16 cellular contexts compared by ENCODE assay signal in genomic region chr7:149721084-149721601, GRCh38. TPM values are rescaled to one million over a fixed set of nuclear protein-coding genes. Genes with fewer than 3 reads are reported as not detected.
DNase-seq lines count a peak whose midpoint lies in the region; ATAC-seq and TF ChIP-seq lines count a peak whose summit lies in the region.
"Had no signal": no experiment of that assay in that cellular context is flagged by ENCODE, and none has a peak within 500 bp of the region (broad histone marks: within the 10 kb centered on the region; RNA-seq: fewer than 3 reads in every experiment).

No MANE protein-coding gene starts in this region.

- no peak overlapping the region for H3K4me3 Mint-ChIP-seq in Calu3 (ENCODE audit: low read depth, unreplicated experiment)
- H3K4me3 Mint-ChIP-seq: activated naive CD8-positive, alpha-beta T cell treated with anti-CD3 and anti-CD28 coated beads, Interleukin-2, amount 10 ng/mL, durations not matched to agents 7 days and 5 days; IgD-negative memory B cell; nephron progenitor cell had no signal

- no TSS peak for BruUV-seq in Calu3 (replicated peaks; lab: Mats Ljungman, UMichigan)

- no peak overlapping the region for H3K27ac Mint-ChIP-seq in Calu3 (ENCODE audit: unreplicated experiment)
- H3K27ac Mint-ChIP-seq: activated naive CD8-positive, alpha-beta T cell treated with anti-CD3 and anti-CD28 coated beads, Interleukin-2, amount 10 ng/mL, durations not matched to agents 7 days and 5 days; IgD-negative memory B cell; nephron progenitor cell had no signal

- H3K4me3 ChIP-seq in Peyer's patch (no peak overlapping the region), gastrocnemius medialis (no peak overlapping the region)

- H3K36me3 ChIP-seq in Peyer's patch (peaks cover 0 to 26% (median 0%) of the 10 kb centered on the region in 3 donors), gastrocnemius medialis (peaks cover 0 to 45% of the 10 kb centered on the region in 2 donors)

- H3K27me3 Mint-ChIP-seq in Calu3 (ENCODE audit: unreplicated experiment): no peaks in the 10 kb centered on the region
- H3K27me3 Mint-ChIP-seq: activated naive CD8-positive, alpha-beta T cell treated with anti-CD3 and anti-CD28 coated beads, Interleukin-2, amount 10 ng/mL, durations not matched to agents 7 days and 5 days; IgD-negative memory B cell had no signal

- DNase-seq in Peyer's patch: peak in 2 of 3 donors; percentile 21 to 34
- no peak for DNase-seq in gastrocnemius medialis
- no peak for DNase-seq in COLO668 (lab: John Stamatoyannopoulos, UW; ENCODE audit: unreplicated experiment)
- DNase-seq in stimulated activated CD4-positive, alpha-beta T cell treated with anti-CD3 and anti-CD28 coated beads, Interleukin-2, amount 100 ng/mL, for 24 hours: no peak
- DNase-seq in Calu3: no peak
- DNase-seq: activated CD4-positive, alpha-beta T cell treated with anti-CD3 and anti-CD28 coated beads, Interleukin-2, amount 50 U/mL, for 48 hours; activated CD4-positive, CD25-positive, alpha-beta regulatory T cell; activated naive CD8-positive, alpha-beta T cell treated with anti-CD3 and anti-CD28 coated beads, Interleukin-2, amount 10 ng/mL, durations not matched to agents 7 days and 5 days; effector memory CD4-positive, alpha-beta T cell; HCEC 1CT; NCI-H1417 had no signal

- H3K4me1 ChIP-seq in Peyer's patch: peaks cover 0 to 2% (median 0%) of the 10 kb centered on the region in 4 donors
- peaks cover 22 to 23% of the 10 kb centered on the region in 2 donors for H3K4me1 ChIP-seq in gastrocnemius medialis

- intact Hi-C loops in gastrocnemius medialis (cut with DNase I; ENCODE audit: low total_unique reads): no loop called here
- intact Hi-C loops in Calu3 (cut with micrococcal nuclease; ENCODE audit: unreplicated experiment): no loop called here

- H3K9me3 Mint-ChIP-seq in Calu3 (ENCODE audit: low read depth, unreplicated experiment): no peaks in the 10 kb centered on the region
- H3K9me3 Mint-ChIP-seq: activated naive CD8-positive, alpha-beta T cell treated with anti-CD3 and anti-CD28 coated beads, Interleukin-2, amount 10 ng/mL, durations not matched to agents 7 days and 5 days; IgD-negative memory B cell; nephron progenitor cell had no signal

- peaks cover 27% of the 10 kb centered on the region for H3K4me1 Mint-ChIP-seq in Calu3 (ENCODE audit: low read depth, unreplicated experiment)

- H3K27ac ChIP-seq in Peyer's patch (no peak overlapping the region), layer of hippocampus (ENCODE audit: low read depth, low read length) (peak overlapping the region; percentile 69), gastrocnemius medialis (peak overlapping the region; percentile 50 to 69 (median 62))
- H3K27ac ChIP-seq: C4-2B had no signal

- ATAC-seq in GM18520 (IDR thresholded peaks at IDR 0.05; ENCODE audit: unreplicated experiment) (peak; percentile 20), gastrocnemius medialis (no peak)

- peaks cover 20% of the 10 kb centered on the region for H3K36me3 Mint-ChIP-seq in Calu3 (ENCODE audit: insufficient read depth, unreplicated experiment)
- H3K36me3 Mint-ChIP-seq: activated naive CD8-positive, alpha-beta T cell treated with anti-CD3 and anti-CD28 coated beads, Interleukin-2, amount 10 ng/mL, durations not matched to agents 7 days and 5 days had no signal

- H3K27me3 ChIP-seq in Peyer's patch: no peaks in the 10 kb centered on the region
- H3K27me3 ChIP-seq in layer of hippocampus (ENCODE audit: control insufficient read depth, insufficient read depth, low read length): no peaks in the 10 kb centered on the region
- H3K27me3 ChIP-seq in gastrocnemius medialis: no peaks in the 10 kb centered on the region

- H3K9me3 ChIP-seq in Peyer's patch (no peaks in the 10 kb centered on the region), gastrocnemius medialis (no peaks in the 10 kb centered on the region)

- TF ChIP-seq CTCF in Peyer's patch (IDR thresholded peaks at IDR 0.05) (no peak), gastrocnemius medialis (IDR thresholded peaks at IDR 0.05 in 4 of 5, conservative IDR thresholded peaks at IDR 0.05 in 1 of 5) (no peak), Calu3 (IDR thresholded peaks at IDR 0.05; ENCODE audit: unreplicated experiment) (no peak)

- CTCF ChIA-PET in Calu3 (lab: Charles Lee): no interaction called here

- TF ChIP-seq POLR2A in Peyer's patch (IDR thresholded peaks at IDR 0.05) (no peak), gastrocnemius medialis (IDR thresholded peaks at IDR 0.05) (no peak)

- in situ Hi-C loops in gastrocnemius medialis (cut with MboI; ENCODE audit: low sequenced_read_pairs in 4 of 4): no loop called here

RNA-seq across cellular contexts. Expression of gene ZNF467, which starts 52.2 kb away (rescaled TPM):
- total RNA-seq in Peyer's patch (1 to 10 TPM in 3 of 4 donors, under 1 TPM in 1; 0.35 to 4.7 (median 3.1) TPM), gastrocnemius medialis (1 to 10 TPM in 2 of 4 donors, under 1 TPM in 2; 0.15 to 1.8 (median 0.95) TPM), Calu3 (2022) (0.54 and 2.4 TPM in 2 replicates)

Comparison
In these comparisons a context has a peak if more than half of its experiments do, and no peak if none do; other contexts are left out.
1. DNase-seq: peak in Peyer's patch (2 of 3); none in gastrocnemius medialis (0 of 2), COLO668 (single experiment), stimulated activated CD4-positive, alpha-beta T cell treated with anti-CD3 and anti-CD28 coated beads, Interleukin-2, amount 100 ng/mL, for 24 hours (0 of 2) and Calu3 (single experiment).
2. H3K27ac ChIP-seq: peak in layer of hippocampus (single experiment) and gastrocnemius medialis (4 of 4); none in Peyer's patch (0 of 4).